25 cellular contexts compared by ENCODE assay signal in the genomic region with DNA sequence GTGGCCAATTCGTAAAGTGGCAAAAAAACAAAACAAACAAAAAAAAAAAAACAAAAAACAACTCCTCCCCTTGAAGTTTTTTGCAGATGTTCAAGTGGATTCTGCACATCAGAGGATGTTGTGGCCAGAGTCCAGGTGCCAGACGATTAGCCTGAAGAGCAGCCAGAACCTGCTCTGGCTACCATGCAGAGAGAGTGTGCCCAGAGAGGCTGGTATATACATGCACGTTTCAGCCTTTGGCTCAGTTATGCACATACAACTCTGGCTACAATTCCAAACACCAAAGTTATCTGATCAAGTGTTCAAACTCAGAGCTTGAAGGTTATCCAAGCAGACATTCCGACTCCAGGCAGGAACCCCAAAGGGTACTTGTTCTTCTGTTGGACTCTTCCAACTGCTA. TPM values are rescaled to one million over a fixed set of nuclear protein-coding genes. Genes with fewer than 3 reads are reported as not detected.
"Had no signal": no experiment of that assay in that cellular context is flagged by ENCODE, and none has a peak within 500 bp of the region (broad histone marks: within the 10 kb centered on the region; RNA-seq: fewer than 3 reads in every experiment).

No MANE protein-coding gene starts in this region.

- ATAC-seq: activated T-cell treated with anti-CD3 and anti-CD28 coated beads, Interleukin-2, amount 50 U/mL, for 4 hours; natural killer cell; stimulated activated naive CD8-positive, alpha-beta T cell treated with anti-CD3 and anti-CD28 coated beads, Interleukin-15, Interleukin-2, amounts not matched to agents 100 U/mL and 50 U/mL, for 24 hours; WTC11 had no signal

- H3K36me3 ChIP-seq: upper lobe of left lung had no signal

- FAIRE-seq: bronchial epithelial cell, keratinocyte had no signal

- H3K9me3 ChIP-seq: upper lobe of left lung had no signal

- DNase-seq: activated CD4-positive, alpha-beta T cell treated with anti-CD3 and anti-CD28 coated beads, Interleukin-2, amount 50 U/mL, for 4 hours; activated CD8-positive, alpha-beta memory T cell treated with anti-CD3 and anti-CD28 coated beads for 24 hours; activated CD8-positive, alpha-beta memory T cell treated with anti-CD3 and anti-CD28 coated beads, Interleukin-2, amount 50 U/mL, for 4 hours; activated naive CD4-positive, alpha-beta T cell; activated naive CD8-positive, alpha-beta T cell treated with anti-CD3 and anti-CD28 coated beads for 36 hours; activated T-cell treated with anti-CD3 and anti-CD28 coated beads, Interleukin-2, amount 50 U/mL, for 4 hours; cerebellar nuclear complex; cortex of kidney; endodermal cell; foreskin fibroblast; midbrain; natural killer cell; stimulated activated CD4-positive, alpha-beta T cell treated with anti-CD3 and anti-CD28 coated beads, Interleukin-12 subunit alpha, Interleukin-12 subunit beta, amount 100 ng/mL, for 4 hours; stimulated activated CD4-positive, alpha-beta T cell treated with anti-CD3 and anti-CD28 coated beads, Interleukin-4, amount 100 ng/mL, for 4 hours; stimulated activated naive CD8-positive, alpha-beta T cell treated with anti-CD3 and anti-CD28 coated beads, Interleukin-15, Interleukin-2, amounts not matched to agents 100 U/mL and 50 U/mL, for 24 hours; T1000; upper lobe of left lung had no signal

- H3K4me1 ChIP-seq: upper lobe of left lung had no signal

- H3K27ac ChIP-seq: epithelial cell of prostate, upper lobe of left lung had no signal

- H3K4me3 ChIP-seq: upper lobe of left lung had no signal

- H3K27me3 ChIP-seq: upper lobe of left lung had no signal

RNA-seq across cellular contexts. Expression of gene GGTA1, which starts 34.7 kb away (rescaled TPM):
- total RNA-seq: activated naive CD8-positive, alpha-beta T cell treated with anti-CD3 and anti-CD28 coated beads for 36 hours; activated T-cell treated with anti-CD3 and anti-CD28 coated beads, Interleukin-2, amount 50 U/mL, for 4 hours; activated T-helper 2 cell treated with anti-CD3 and anti-CD28 coated beads, Interferon-gamma antibody, Interleukin-2, Interleukin-4, amounts not matched to agents 10 μg/mL and 5 μg/mL and 100 μg/mL, durations not matched to agents 14 hours and 24 hours and 36 hours; bronchial epithelial cell; endodermal cell; fibroblast of lung; progenitor cell of endocrine pancreas; T-helper 1 cell treated with Interleukin-12 subunit alpha and Interleukin-12 subunit beta and Interleukin-4 antibody, amounts not matched to agents 30 ng/mL and 1 ng/mL, for 36 hours; WTC11 had no signal
- polyA plus RNA-seq: fibroblast of lung, keratinocyte had no signal
